Comparison of ENCODE assay signal across 22 cellular contexts in the genomic region with DNA sequence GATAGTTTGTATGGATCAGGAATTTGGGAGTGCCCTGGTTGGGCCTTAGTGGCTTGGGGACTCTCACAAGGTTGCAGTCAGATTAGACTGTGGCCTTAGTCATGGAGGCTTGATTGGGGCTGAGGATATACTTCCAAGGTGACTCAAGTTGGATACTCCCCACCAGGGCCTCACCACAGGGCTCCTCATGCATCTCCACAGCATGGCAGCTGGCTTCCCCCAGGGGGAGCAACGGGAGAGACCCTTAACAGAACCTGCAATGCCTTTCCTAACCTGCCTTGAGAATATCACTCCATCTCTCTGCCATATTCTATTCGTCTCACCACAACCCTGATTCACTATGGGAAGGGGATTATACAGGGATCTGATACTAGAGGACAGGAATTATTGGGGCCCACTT.
"Had no signal": no experiment of that assay in that cellular context is flagged by ENCODE, and none has a peak within 500 bp of the region (broad histone marks: within the 10 kb centered on the region; RNA-seq: fewer than 3 reads in every experiment).

No MANE protein-coding gene starts in this region.

- H3K36me3 ChIP-seq: ascending aorta, WERI-Rb-1 had no signal

- H3K27me3 ChIP-seq: ascending aorta, body of pancreas had no signal

- DNase-seq: activated CD4-positive, alpha-beta T cell treated with anti-CD3 and anti-CD28 coated beads for 48 hours; activated CD4-positive, alpha-beta T cell treated with anti-CD3 and anti-CD28 coated beads, Interleukin-2, amount 50 U/mL, for 4 hours; activated CD8-positive, alpha-beta memory T cell treated with anti-CD3 and anti-CD28 coated beads, Interleukin-2, amount 50 U/mL, for 48 hours; activated CD8-positive, alpha-beta T cell treated with anti-CD3 and anti-CD28 coated beads, Interleukin-2, amount 10 ng/mL, durations not matched to agents 7 days and 5 days; activated effector memory CD4-positive, alpha-beta T cell treated with Interleukin-2 at 50 U/mL for 16 hours; activated naive CD4-positive, alpha-beta T cell; activated T-cell treated with anti-CD3 and anti-CD28 coated beads, Interleukin-2, amount 50 U/mL, for 1 hour; amniotic stem cell; body of pancreas; MM.1S; NCI-H1105; NCI-H1436; NCI-H1694 treated with DMSO at 0.1 percent for 48 hours; NCI-H2029 treated with DMSO at 0.1 percent for 48 hours; NCI-H345; NCI-H510A; NCI-H526 treated with DMSO at 0.1 percent for 48 hours; SIG-M5; T-helper 1 cell; WERI-Rb-1 had no signal

- H3K4me1 ChIP-seq: ascending aorta had no signal

- H3K27ac ChIP-seq: ascending aorta, body of pancreas, WERI-Rb-1 had no signal

- ATAC-seq: activated CD4-positive, CD25-positive, alpha-beta regulatory T cell treated with anti-CD3 and anti-CD28 coated beads, Interleukin-2, amount 50 U/mL, for 24 hours; activated CD8-positive, alpha-beta T cell treated with anti-CD3 and anti-CD28 coated beads, Interleukin-2, amount 10 ng/mL, durations not matched to agents 7 days and 5 days; body of pancreas had no signal

- H3K4me3 ChIP-seq: ascending aorta, body of pancreas had no signal
